ENCODE assay signal across 27 cellular contexts in the genomic region with DNA sequence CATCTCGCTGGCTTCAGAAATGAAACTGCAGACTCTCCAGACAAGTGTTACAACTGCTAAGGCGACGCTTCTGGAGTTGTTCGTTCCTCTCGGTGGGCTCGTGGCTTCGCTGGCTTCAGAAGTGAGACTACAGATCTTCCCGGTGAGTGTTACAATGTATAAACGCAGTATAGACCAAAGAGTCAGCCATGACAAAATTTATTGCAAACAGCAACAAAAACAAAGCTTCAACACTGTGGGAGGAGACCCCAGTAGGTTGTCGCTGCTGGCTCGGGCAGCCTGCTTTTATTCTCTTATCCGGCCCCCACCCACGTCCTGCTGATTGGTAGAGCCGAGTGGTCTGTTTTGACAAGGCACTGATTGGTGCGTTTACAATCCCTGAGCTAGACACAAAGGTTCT.
"Had no signal": no experiment of that assay in that cellular context is flagged by ENCODE, and none has a peak within 500 bp of the region (broad histone marks: within the 10 kb centered on the region; RNA-seq: fewer than 3 reads in every experiment).

No MANE protein-coding gene starts in this region.

- H3K4me3 Mint-ChIP-seq: activated CD4-positive, alpha-beta T cell treated with anti-CD3 and anti-CD28 coated beads, Interleukin-2, amount 10 ng/mL, durations not matched to agents 24 days and 14 days; activated CD8-positive, alpha-beta memory T cell treated with anti-CD3 and anti-CD28 coated beads, Interleukin-2, amount 10 ng/mL, durations not matched to agents 7 days and 5 days; activated naive CD4-positive, alpha-beta T cell treated with anti-CD3 and anti-CD28 coated beads, Interleukin-2, amount 10 ng/mL, durations not matched to agents 7 days and 5 days; activated naive CD8-positive, alpha-beta T cell treated with anti-CD3 and anti-CD28 coated beads for 36 hours; activated T-cell treated with anti-CD3 and anti-CD28 coated beads, Interleukin-2, amount 50 U/mL, for 24 hours; activated T-helper 17 cell treated with anti-CD3 and anti-CD28 coated beads, Interleukin-2, amount 50 U/mL, for 72 hours; T-helper 17 cell; WTC11 had no signal

- H3K4me3 ChIP-seq: cardiac muscle cell had no signal

- H3K27ac ChIP-seq: brain microvascular endothelial cell, cardiac muscle cell, KMS-11 had no signal

- H3K9me3 Mint-ChIP-seq: activated naive CD4-positive, alpha-beta T cell treated with anti-CD3 and anti-CD28 coated beads, Interleukin-2, amount 10 ng/mL, durations not matched to agents 7 days and 5 days; activated T-cell treated with anti-CD3 and anti-CD28 coated beads, Interleukin-2, amount 50 U/mL, for 24 hours had no signal

- DNase-seq: activated CD4-positive, alpha-beta T cell treated with anti-CD3 and anti-CD28 coated beads, Interleukin-2, amount 10 ng/mL, durations not matched to agents 24 days and 14 days; activated CD4-positive, alpha-beta T cell treated with anti-CD3 and anti-CD28 coated beads, Interleukin-2, amount 50 U/mL, for 48 hours; activated CD4-positive, CD25-positive, alpha-beta regulatory T cell treated with anti-CD3 and anti-CD28 coated beads, Interleukin-2, amount 50 U/mL, for 72 hours; activated CD8-positive, alpha-beta memory T cell treated with anti-CD3 and anti-CD28 coated beads, Interleukin-2, amount 10 ng/mL, durations not matched to agents 7 days and 5 days; activated gamma-delta T cell; activated naive CD4-positive, alpha-beta T cell treated with anti-CD3 and anti-CD28 coated beads, Interleukin-2, amount 10 ng/mL, durations not matched to agents 7 days and 5 days; activated naive CD8-positive, alpha-beta T cell treated with anti-CD3 and anti-CD28 coated beads for 36 hours; activated T-cell treated with anti-CD3 and anti-CD28 coated beads, Interleukin-2, amount 50 U/mL, for 24 hours; brain microvascular endothelial cell; MV-4-11; NCI-H1092 treated with DMSO at 0.1 percent for 48 hours; NCI-H1417 treated with DMSO at 0.1 percent for 48 hours; NCI-H1694; NCI-H2029; NCI-H2107; NCI-H2171 treated with DMSO at 0.1 percent for 48 hours; NCI-H226; NCI-H526; NK-92 treated with Interleukin-12 subunit alpha and Interleukin-12 subunit beta, amount 100 ng/mL, for 24 hours; OCI-M1; RPMI8226; T-helper 17 cell; T-helper 9 cell had no signal

- H3K36me3 Mint-ChIP-seq: activated naive CD8-positive, alpha-beta T cell treated with anti-CD3 and anti-CD28 coated beads for 36 hours; WTC11 had no signal

- H3K27ac Mint-ChIP-seq: activated CD4-positive, alpha-beta T cell treated with anti-CD3 and anti-CD28 coated beads, Interleukin-2, amount 10 ng/mL, durations not matched to agents 24 days and 14 days; activated CD8-positive, alpha-beta memory T cell treated with anti-CD3 and anti-CD28 coated beads, Interleukin-2, amount 10 ng/mL, durations not matched to agents 7 days and 5 days; activated naive CD4-positive, alpha-beta T cell treated with anti-CD3 and anti-CD28 coated beads, Interleukin-2, amount 10 ng/mL, durations not matched to agents 7 days and 5 days; activated naive CD8-positive, alpha-beta T cell treated with anti-CD3 and anti-CD28 coated beads for 36 hours; activated T-cell treated with anti-CD3 and anti-CD28 coated beads, Interleukin-2, amount 50 U/mL, for 24 hours; activated T-helper 17 cell treated with anti-CD3 and anti-CD28 coated beads, Interleukin-2, amount 50 U/mL, for 72 hours; T-helper 17 cell; WTC11 had no signal

- H3K4me1 Mint-ChIP-seq: T-helper 17 cell had no signal

- H3K36me3 ChIP-seq: brain microvascular endothelial cell, cardiac muscle cell had no signal
